12 cellular contexts compared by ENCODE assay signal in the genomic region with DNA sequence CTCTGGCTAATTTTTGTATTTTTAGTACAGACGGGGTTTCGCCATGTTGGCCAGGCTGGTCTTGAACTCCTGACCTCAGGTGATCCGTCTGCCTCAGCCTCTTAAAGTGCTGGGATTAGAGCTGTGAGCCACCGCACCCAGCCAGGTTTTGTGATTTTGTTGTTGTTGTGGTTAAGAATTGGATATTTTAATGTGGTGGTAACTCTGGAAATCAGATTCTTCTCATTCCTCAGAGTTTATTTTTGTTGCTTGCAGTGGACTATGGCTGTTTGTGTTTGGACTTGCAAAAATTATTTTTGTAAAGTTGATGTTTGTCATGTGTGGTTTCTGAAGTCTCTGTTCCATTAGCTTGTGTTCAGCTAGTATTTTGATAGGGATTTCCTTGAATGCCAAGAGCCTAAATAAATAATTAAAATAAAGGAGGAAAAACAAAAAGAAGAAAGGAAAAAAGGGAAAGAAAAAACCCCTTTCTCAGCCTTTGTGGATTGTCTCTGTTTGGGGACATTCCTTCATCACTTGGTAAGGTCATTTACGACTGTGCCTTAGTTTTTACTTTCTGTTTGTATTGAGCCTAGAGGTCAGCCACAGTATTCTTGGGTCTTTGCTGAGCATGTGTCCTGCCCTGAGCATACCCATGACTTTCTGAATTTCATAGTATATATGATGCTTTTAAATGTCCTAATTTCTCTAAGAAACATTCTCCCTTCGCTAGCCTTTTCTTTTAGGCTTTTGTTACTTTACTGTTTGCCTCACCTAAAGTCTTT. TPM values are rescaled to one million over a fixed set of nuclear protein-coding genes. Genes with fewer than 3 reads are reported as not detected.
DNase-seq lines count a peak whose midpoint lies in the region; ATAC-seq and TF ChIP-seq lines count a peak whose summit lies in the region.
"Had no signal": no experiment of that assay in that cellular context is flagged by ENCODE, and none has a peak within 500 bp of the region (broad histone marks: within the 10 kb centered on the region; RNA-seq: fewer than 3 reads in every experiment).

No MANE protein-coding gene starts in this region.

- H3K27me3 Mint-ChIP-seq in activated T-cell treated with anti-CD3 and anti-CD28 coated beads, Interleukin-2, amount 50 U/mL, for 72 hours (ENCODE audit: low read depth), result no peaks in the 10 kb centered on the region
- H3K27me3 Mint-ChIP-seq in activated T-helper 17 cell treated with anti-CD3 and anti-CD28 coated beads, Interleukin-2, amount 50 U/mL, for 72 hours, result no peaks in the 10 kb centered on the region
- H3K27me3 Mint-ChIP-seq in stimulated activated memory B cell treated with anti-CD40 and anti-IgM and Interleukin-4, amounts not matched to agents 10 μg/mL and 1 μg/mL and 100 μg/mL, for 72 hours, result no peaks in the 10 kb centered on the region
- no peaks in the 10 kb centered on the region for H3K27me3 Mint-ChIP-seq in activated naive CD4-positive, alpha-beta T cell treated with anti-CD3 and anti-CD28 coated beads for 36 hours (ENCODE audit: low read depth)

- peaks cover 0 to 5% (median 0%) of the 10 kb centered on the region in 4 donors for H3K4me1 ChIP-seq in upper lobe of left lung

- ATAC-seq in activated T-cell treated with anti-CD3 and anti-CD28 coated beads, Interleukin-2, amount 50 U/mL, for 72 hours (replicated peaks in 1 of 2), result no peak
- peak; percentile 35 for ATAC-seq in activated T-helper 17 cell treated with anti-CD3 and anti-CD28 coated beads, Interleukin-2, amount 50 U/mL, for 72 hours (replicated peaks)
- ATAC-seq in stimulated activated memory B cell treated with anti-CD40 and anti-IgM and Interleukin-4, amounts not matched to agents 10 μg/mL and 1 μg/mL and 100 μg/mL, for 72 hours, result no peak
- ATAC-seq in upper lobe of left lung (ENCODE audit: low FRiP score in 2 of 2), result no peak

- peak overlapping the region; percentile 29 for H3K27ac Mint-ChIP-seq in activated T-cell treated with anti-CD3 and anti-CD28 coated beads, Interleukin-2, amount 50 U/mL, for 72 hours
- peak overlapping the region; percentile 53 for H3K27ac Mint-ChIP-seq in activated T-helper 17 cell treated with anti-CD3 and anti-CD28 coated beads, Interleukin-2, amount 50 U/mL, for 72 hours
- peak overlapping the region; percentile 3 for H3K27ac Mint-ChIP-seq in stimulated activated memory B cell treated with anti-CD40 and anti-IgM and Interleukin-4, amounts not matched to agents 10 μg/mL and 1 μg/mL and 100 μg/mL, for 72 hours
- no peak overlapping the region for H3K27ac Mint-ChIP-seq in activated naive CD4-positive, alpha-beta T cell treated with anti-CD3 and anti-CD28 coated beads for 36 hours

- no peak overlapping the region for H3K4me3 ChIP-seq in upper lobe of left lung

- POLR2A ChIA-PET in RWPE1 (lab: Yijun Ruan, JAX; ENCODE audit: low non-redundant PET), result no interaction called here

- peaks cover 0 to 5% (median 0%) of the 10 kb centered on the region in 4 donors for H3K36me3 ChIP-seq in upper lobe of left lung

- peaks cover 2 to 3% of the 10 kb centered on the region in 2 donors for H3K9me3 Mint-ChIP-seq in activated T-cell treated with anti-CD3 and anti-CD28 coated beads, Interleukin-2, amount 50 U/mL, for 72 hours
- H3K9me3 Mint-ChIP-seq in activated T-helper 17 cell treated with anti-CD3 and anti-CD28 coated beads, Interleukin-2, amount 50 U/mL, for 72 hours, result no peaks in the 10 kb centered on the region
- peaks cover 3% of the 10 kb centered on the region for H3K9me3 Mint-ChIP-seq in stimulated activated memory B cell treated with anti-CD40 and anti-IgM and Interleukin-4, amounts not matched to agents 10 μg/mL and 1 μg/mL and 100 μg/mL, for 72 hours
- no peaks in the 10 kb centered on the region for H3K9me3 Mint-ChIP-seq in activated naive CD4-positive, alpha-beta T cell treated with anti-CD3 and anti-CD28 coated beads for 36 hours

- intact Hi-C loops in activated naive CD4-positive, alpha-beta T cell treated with anti-CD3 and anti-CD28 coated beads for 36 hours (cut with micrococcal nuclease), result no loop called here

- H3K9me3 ChIP-seq in upper lobe of left lung, result no peaks in the 10 kb centered on the region

- H3K4me3 Mint-ChIP-seq in activated T-cell treated with anti-CD3 and anti-CD28 coated beads, Interleukin-2, amount 50 U/mL, for 72 hours, result peak overlapping the region; percentile 45 to 51
- H3K4me3 Mint-ChIP-seq in activated T-helper 17 cell treated with anti-CD3 and anti-CD28 coated beads, Interleukin-2, amount 50 U/mL, for 72 hours, result peak overlapping the region; percentile 55
- H3K4me3 Mint-ChIP-seq in stimulated activated memory B cell treated with anti-CD40 and anti-IgM and Interleukin-4, amounts not matched to agents 10 μg/mL and 1 μg/mL and 100 μg/mL, for 72 hours, result no peak overlapping the region
- no peak overlapping the region for H3K4me3 Mint-ChIP-seq in activated naive CD4-positive, alpha-beta T cell treated with anti-CD3 and anti-CD28 coated beads for 36 hours

- TF ChIP-seq POLR2A in upper lobe of left lung (IDR thresholded peaks at IDR 0.05), result no peak

- H3K27ac ChIP-seq in RWPE1 (no peak overlapping the region), upper lobe of left lung (no peak overlapping the region)

- CTCF ChIA-PET in RWPE1 (lab: Yijun Ruan, JAX), result interaction anchor here (0.6 kb wide), 1 partner anchor 215 kb away, joined by 7 read pairs; no protein-coding TSS in a partner anchor
- CTCF ChIA-PET in activated naive CD4-positive, alpha-beta T cell treated with anti-CD3 and anti-CD28 coated beads for 36 hours (lab: Charles Lee), result no interaction called here

- DNase-seq in activated T-cell treated with anti-CD3 and anti-CD28 coated beads, Interleukin-2, amount 50 U/mL, for 72 hours, result no peak
- DNase-seq in activated T-cell treated with anti-CD3 and anti-CD28 coated beads, Interleukin-2, amount 50 U/mL, for 1 hour, result no peak
- DNase-seq in fibroblast of gingiva (ENCODE audit: low read depth) (peak; percentile 69), RWPE1 (ENCODE audit: low spot score) (no peak), upper lobe of left lung (no peak)
- DNase-seq in activated naive CD4-positive, alpha-beta T cell treated with anti-CD3 and anti-CD28 coated beads for 36 hours, result no peak
- DNase-seq: AML-193; amniotic stem cell; GF-D8; NK-92 treated with Interleukin-12 subunit alpha and Interleukin-12 subunit beta, amount 100 ng/mL, for 24 hours had no signal

- TF ChIP-seq CTCF in RWPE1 (conservative IDR thresholded peaks at IDR 0.05; ENCODE audit: low read depth) (no peak), upper lobe of left lung (IDR thresholded peaks at IDR 0.05) (no peak)

- no peak for TF ChIP-seq EP300 in upper lobe of left lung (IDR thresholded peaks at IDR 0.05)

- H3K4me1 Mint-ChIP-seq in activated T-cell treated with anti-CD3 and anti-CD28 coated beads, Interleukin-2, amount 50 U/mL, for 72 hours (ENCODE audit: low read depth), result peaks cover 17% of the 10 kb centered on the region
- H3K4me1 Mint-ChIP-seq in activated T-helper 17 cell treated with anti-CD3 and anti-CD28 coated beads, Interleukin-2, amount 50 U/mL, for 72 hours, result peaks cover 16% of the 10 kb centered on the region
- H3K4me1 Mint-ChIP-seq in stimulated activated memory B cell treated with anti-CD40 and anti-IgM and Interleukin-4, amounts not matched to agents 10 μg/mL and 1 μg/mL and 100 μg/mL, for 72 hours, result peaks cover 36% of the 10 kb centered on the region
- H3K4me1 Mint-ChIP-seq in activated naive CD4-positive, alpha-beta T cell treated with anti-CD3 and anti-CD28 coated beads for 36 hours (ENCODE audit: low read depth), result peaks cover 15% of the 10 kb centered on the region

- 76 to 77% methylated on average over 6 of the region's 6 CpGs for WGBS in upper lobe of left lung, 2 donors

- no peaks in the 10 kb centered on the region for H3K27me3 ChIP-seq in upper lobe of left lung

- peaks cover 3 to 6% of the 10 kb centered on the region in 2 donors for H3K36me3 Mint-ChIP-seq in activated T-cell treated with anti-CD3 and anti-CD28 coated beads, Interleukin-2, amount 50 U/mL, for 72 hours (ENCODE audit: insufficient read depth in 2 of 2)
- no peaks in the 10 kb centered on the region for H3K36me3 Mint-ChIP-seq in activated T-helper 17 cell treated with anti-CD3 and anti-CD28 coated beads, Interleukin-2, amount 50 U/mL, for 72 hours (ENCODE audit: low read depth)
- H3K36me3 Mint-ChIP-seq in stimulated activated memory B cell treated with anti-CD40 and anti-IgM and Interleukin-4, amounts not matched to agents 10 μg/mL and 1 μg/mL and 100 μg/mL, for 72 hours, result peaks cover 59% of the 10 kb centered on the region
- H3K36me3 Mint-ChIP-seq in activated naive CD4-positive, alpha-beta T cell treated with anti-CD3 and anti-CD28 coated beads for 36 hours (ENCODE audit: low read depth), result peaks cover 11% of the 10 kb centered on the region

RNA-seq across cellular contexts. Expression of a gene that starts 37.3 kb away (rescaled TPM):
- total RNA-seq in activated T-cell treated with anti-CD3 and anti-CD28 coated beads, Interleukin-2, amount 50 U/mL, for 72 hours, result 10 to 100 TPM; 19.7 to 20.6 TPM
- 10 to 100 TPM in 1 of 2 donors, 1 to 10 TPM in 1; 8.5 to 15.8 TPM for total RNA-seq in activated T-helper 17 cell treated with anti-CD3 and anti-CD28 coated beads, Interleukin-2, amount 50 U/mL, for 72 hours
- total RNA-seq in activated naive CD4-positive, alpha-beta T cell treated with anti-CD3 and anti-CD28 coated beads for 36 hours, result 10 to 100 TPM in 1 of 2 experiments, 1 to 10 TPM in 1; 9.4 to 14.3 TPM
- total RNA-seq in upper lobe of left lung, result 10 to 100 TPM; 25.7 to 57.6 (median 41.9) TPM

Comparison
In these comparisons a context has a peak if more than half of its experiments do, and no peak if none do; other contexts are left out.
1. H3K4me3 Mint-ChIP-seq: peak in activated T-cell treated with anti-CD3 and anti-CD28 coated beads, Interleukin-2, amount 50 U/mL, for 72 hours (2 of 2) and activated T-helper 17 cell treated with anti-CD3 and anti-CD28 coated beads, Interleukin-2, amount 50 U/mL, for 72 hours (single experiment); none in stimulated activated memory B cell treated with anti-CD40 and anti-IgM and Interleukin-4, amounts not matched to agents 10 μg/mL and 1 μg/mL and 100 μg/mL, for 72 hours (single experiment) and activated naive CD4-positive, alpha-beta T cell treated with anti-CD3 and anti-CD28 coated beads for 36 hours (single experiment).